Comparison of ENCODE assay signal across 8 cellular contexts in the genomic region with DNA sequence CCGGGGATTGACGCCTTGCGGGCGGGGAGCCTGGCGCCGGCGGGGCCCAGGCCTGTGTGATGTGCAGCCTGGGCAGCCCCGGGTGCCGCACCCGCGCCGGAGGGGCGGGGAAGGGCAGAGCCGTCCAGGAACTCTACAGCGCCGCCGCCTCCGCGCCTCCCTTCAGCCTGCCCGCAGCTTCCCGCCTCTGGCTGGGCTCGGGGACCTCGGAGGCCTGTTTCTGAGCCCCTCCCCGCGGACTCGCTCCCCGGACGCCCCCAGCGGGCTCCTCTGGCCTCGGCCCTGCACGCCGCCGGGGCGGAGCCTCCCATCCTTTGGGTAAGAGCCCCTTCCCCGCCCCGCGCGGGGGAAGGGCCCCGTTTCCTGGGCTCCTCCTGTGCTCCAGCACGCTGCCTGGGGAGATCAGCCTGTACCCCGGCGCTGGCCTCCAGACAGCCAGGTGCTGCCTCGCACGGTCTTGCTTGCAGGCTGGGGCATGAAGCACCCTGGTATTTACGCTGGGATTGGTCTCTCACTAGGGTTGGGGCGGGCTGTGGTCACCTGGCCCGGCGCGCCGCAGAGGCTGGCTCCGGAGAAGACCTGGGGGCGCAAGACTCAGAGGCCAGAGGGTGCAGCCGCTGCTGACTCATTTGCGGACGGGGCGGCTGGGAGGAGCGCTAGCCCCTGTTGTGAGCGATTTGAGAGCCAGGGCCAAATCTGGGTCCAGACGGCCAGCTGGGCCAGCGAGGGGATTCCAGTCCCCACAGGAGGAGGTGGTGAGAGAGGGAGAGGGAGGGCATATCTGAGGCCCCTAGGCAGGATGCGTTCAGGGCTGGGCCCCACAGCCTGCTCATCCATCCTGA. TPM values are rescaled to one million over a fixed set of nuclear protein-coding genes. Genes with fewer than 3 reads are reported as not detected.
DNase-seq lines count a peak whose midpoint lies in the region; ATAC-seq, FAIRE-seq and TF ChIP-seq lines count a peak whose summit lies in the region.

No MANE protein-coding gene starts in this region.

- H3K4me1 Mint-ChIP-seq in nephron: peaks cover 53% of the 10 kb centered on the region

- no peaks in the 10 kb centered on the region for H3K9me3 Mint-ChIP-seq in nephron

- H3K4me3 ChIP-seq in BJ (ENCODE audit: low read depth, low read length) (peak overlapping the region; percentile 35), fibroblast of pulmonary artery (replicated peaks; ENCODE audit: low read depth, low read length) (peak overlapping the region; percentile 49), subcutaneous abdominal adipose tissue (ENCODE audit: low read depth in 1 of 5, low read length in 5 of 5) (peak overlapping the region in 4 of 5 donors; percentile 52 to 65 (median 58))

- H3K9me3 ChIP-seq in subcutaneous abdominal adipose tissue (ENCODE audit: control insufficient read depth in 5 of 5, low read length in 5 of 5): no peaks in the 10 kb centered on the region

- TF ChIP-seq CTCF in BJ (IDR thresholded peaks at IDR 0.05; ENCODE audit: insufficient read depth, low read depth, low read length): no peak
- TF ChIP-seq CTCF in fibroblast of pulmonary artery (IDR thresholded peaks at IDR 0.05; ENCODE audit: low read length, missing control alignments): no peak
- TF ChIP-seq CTCF in nephron (IDR thresholded peaks at IDR 0.05; ENCODE audit: unreplicated experiment in 3 of 3): peak in 1 of 3 experiments; percentile 19

- POLR2A ChIA-PET in BJ (lab: Charles Lee): no interaction called here

- CTCF ChIA-PET in BJ (lab: Yijun Ruan, JAX): interaction anchor here (1.0 to 1.3 kb wide), 2 partner anchors 26 to 29 kb away, joined by 3 read pairs; no protein-coding TSS in a partner anchor

- no peaks in the 10 kb centered on the region for H3K36me3 Mint-ChIP-seq in nephron (ENCODE audit: low read depth)

- H3K4me3 Mint-ChIP-seq in nephron: peak overlapping the region; percentile 76 to 84 (median 82)

- H3K36me3 ChIP-seq in BJ (ENCODE audit: control insufficient read depth, insufficient read depth, low read length) (no peaks in the 10 kb centered on the region), subcutaneous abdominal adipose tissue (ENCODE audit: control insufficient read depth in 5 of 5, insufficient read depth in 5 of 5, low read length in 5 of 5) (no peaks in the 10 kb centered on the region)

- H3K27me3 Mint-ChIP-seq in nephron (ENCODE audit: low read depth): no peaks in the 10 kb centered on the region

- DNase-seq in BJ (ENCODE audit: low read depth) (peak; percentile 4), HT1080 (ENCODE audit: low read depth) (peak; percentile 93), RCC 7860 (ENCODE audit: low spot score) (peak; percentile 50), fibroblast of pulmonary artery (ENCODE audit: low read depth) (peak; percentile 57)
- DNase-seq in activated T-helper 9 cell treated with anti-CD3 and anti-CD28 coated beads, Interleukin-2, amount 50 U/mL, for 16 hours (ENCODE audit: low read depth): peak; percentile 32

- peak overlapping the region in 4 of 5 donors; percentile 5 to 53 (median 46) for H3K9ac ChIP-seq in subcutaneous abdominal adipose tissue (ENCODE audit: low read length in 5 of 5)

- no peak overlapping the region for H3K27ac ChIP-seq in subcutaneous abdominal adipose tissue (ENCODE audit: low read depth, low read length)

- ATAC-seq in GM19351 (IDR thresholded peaks at IDR 0.05; ENCODE audit: unreplicated experiment): peak; percentile 67

- H3K27me3 ChIP-seq in BJ (ENCODE audit: control insufficient read depth, insufficient read depth, low read length) (no peaks in the 10 kb centered on the region), subcutaneous abdominal adipose tissue (ENCODE audit: control insufficient read depth in 5 of 5, insufficient read depth in 4 of 5, low read length in 5 of 5) (peaks cover 0 to 19% (median 0%) of the 10 kb centered on the region in 5 donors)

- H3K27ac Mint-ChIP-seq in nephron: peak overlapping the region; percentile 69 to 90 (median 86)

- no peak for FAIRE-seq in RCC 7860 (lab: Jason Lieb, UNC)

- peaks cover 0 to 24% (median 16%) of the 10 kb centered on the region in 5 donors for H3K4me1 ChIP-seq in subcutaneous abdominal adipose tissue (ENCODE audit: control insufficient read depth in 5 of 5, insufficient read depth in 5 of 5, low read length in 5 of 5)

RNA-seq across cellular contexts. Expression of gene ACOT11, which starts 5.7 kb away (rescaled TPM):
- 1.5 and 2.4 TPM in 2 replicates for polyA plus RNA-seq in BJ (2011; rRNA removed)
- polyA minus RNA-seq in BJ (2011; rRNA and poly(A)+ RNA removed): 2.1 and 2.7 TPM in 2 replicates
- 1.9 and 2.0 TPM in 2 replicates for total RNA-seq in HT1080 (2014; rRNA removed; shearing (Covaris generic))
- 2.7 and 3.0 TPM in 2 replicates for polyA plus RNA-seq in HT1080 (2015; cell fraction: cytosol; rRNA removed)
- polyA plus RNA-seq in HT1080 (2015; cell fraction: nucleus; rRNA removed): 5.7 and 9.7 TPM in 2 replicates

Comparison
In these comparisons a context has a peak if more than half of its experiments do, and no peak if none do; other contexts are left out.
1. DNase-seq: peak in every context shown above with its lines; median percentile 93 in HT1080; 57 in fibroblast of pulmonary artery; 50 in RCC 7860; 32 in activated T-helper 9 cell treated with anti-CD3 and anti-CD28 coated beads, Interleukin-2, amount 50 U/mL, for 16 hours; 4 in BJ.